26 cellular contexts compared by ENCODE assay signal in genomic region chr19:11853358-11853757, GRCh38.
"Had no signal": no experiment of that assay in that cellular context is flagged by ENCODE, and none has a peak within 500 bp of the region (broad histone marks: within the 10 kb centered on the region; RNA-seq: fewer than 3 reads in every experiment).

No MANE protein-coding gene starts in this region.

- H3K27me3 ChIP-seq: stomach, suprapubic skin, testis, thyroid gland, tibial artery, tibial nerve, transverse colon, upper lobe of left lung, upper lobe of right lung, uterus, vagina had no signal

- ATAC-seq: stimulated activated effector memory CD8-positive, alpha-beta T cell treated with anti-CD3 and anti-CD28 coated beads, Interleukin-12 subunit alpha, Interleukin-12 subunit beta, amount 100 ng/mL, for 72 hours; stimulated activated memory B cell treated with anti-CD40 and anti-IgM and Interleukin-4, amounts not matched to agents 10 μg/mL and 1 μg/mL and 100 μg/mL, for 72 hours; stimulated activated naive B cell treated with anti-CD40 and anti-IgM and Interleukin-4, amounts not matched to agents 10 μg/mL and 1 μg/mL and 100 μg/mL, for 72 hours; stimulated activated naive CD8-positive, alpha-beta T cell treated with anti-CD3 and anti-CD28 coated beads, Interleukin-15, amount 100 ng/mL, for 72 hours; stimulated activated naive CD8-positive, alpha-beta T cell treated with anti-CD3 and anti-CD28 coated beads, Interleukin-15, Interleukin-2, amounts not matched to agents 100 U/mL and 50 U/mL, for 24 hours; upper lobe of right lung had no signal

- H3K27ac ChIP-seq: stomach, suprapubic skin, testis, thoracic aorta, thyroid gland, tibial artery, tibial nerve, transverse colon, upper lobe of left lung, upper lobe of right lung, uterus, vagina had no signal

- H3K9me3 ChIP-seq: suprapubic skin, testis, thyroid gland, transverse colon, upper lobe of left lung, upper lobe of right lung, uterus, vagina had no signal

- H3K4me3 ChIP-seq: stomach, suprapubic skin, testis, thoracic aorta, thyroid gland, tibial artery, tibial nerve, transverse colon, upper lobe of left lung, upper lobe of right lung, uterus, vagina had no signal

- DNase-seq: stimulated activated CD4-positive, alpha-beta T cell treated with anti-CD3 and anti-CD28 coated beads, Interleukin-2, amount 100 ng/mL, for 24 hours; stimulated activated CD4-positive, alpha-beta T cell treated with anti-CD3 and anti-CD28 coated beads, Interleukin-2, amount 100 ng/mL, for 48 hours; stimulated activated CD4-positive, alpha-beta T cell treated with anti-CD3 and anti-CD28 coated beads, Interleukin-4, amount 100 ng/mL, for 1 hour; stimulated activated CD4-positive, alpha-beta T cell treated with anti-CD3 and anti-CD28 coated beads, Interleukin-4, amount 100 ng/mL, for 24 hours; stimulated activated CD4-positive, alpha-beta T cell treated with anti-CD3 and anti-CD28 coated beads, Interleukin-4, amount 100 ng/mL, for 4 hours; stimulated activated CD8-positive, alpha-beta memory T cell treated with anti-CD3 and anti-CD28 coated beads, Interleukin-4, amount 100 ng/mL, for 48 hours; stimulated activated naive B cell treated with anti-CD40 and anti-IgM and Interleukin-4, amounts not matched to agents 10 μg/mL and 1 μg/mL and 100 μg/mL, for 72 hours; stimulated activated naive CD4-positive, alpha-beta T cell; stimulated activated naive CD4-positive, alpha-beta T cell treated with Interleukin-2 at 50 U/mL for 16 hours; stimulated activated naive CD8-positive, alpha-beta T cell treated with anti-CD3 and anti-CD28 coated beads, Interleukin-15, amount 100 ng/mL, for 72 hours; stimulated activated naive CD8-positive, alpha-beta T cell treated with anti-CD3 and anti-CD28 coated beads, Interleukin-15, Interleukin-2, amounts not matched to agents 100 U/mL and 50 U/mL, for 24 hours; stomach; substantia nigra; testis; thyroid gland; tibial artery; transverse colon; upper lobe of left lung; upper lobe of right lung; uterus had no signal

- H3K4me1 ChIP-seq: uterus had no signal

- H3K36me3 ChIP-seq: suprapubic skin, thyroid gland, transverse colon, upper lobe of right lung, uterus, vagina had no signal
